In the genomic region with DNA sequence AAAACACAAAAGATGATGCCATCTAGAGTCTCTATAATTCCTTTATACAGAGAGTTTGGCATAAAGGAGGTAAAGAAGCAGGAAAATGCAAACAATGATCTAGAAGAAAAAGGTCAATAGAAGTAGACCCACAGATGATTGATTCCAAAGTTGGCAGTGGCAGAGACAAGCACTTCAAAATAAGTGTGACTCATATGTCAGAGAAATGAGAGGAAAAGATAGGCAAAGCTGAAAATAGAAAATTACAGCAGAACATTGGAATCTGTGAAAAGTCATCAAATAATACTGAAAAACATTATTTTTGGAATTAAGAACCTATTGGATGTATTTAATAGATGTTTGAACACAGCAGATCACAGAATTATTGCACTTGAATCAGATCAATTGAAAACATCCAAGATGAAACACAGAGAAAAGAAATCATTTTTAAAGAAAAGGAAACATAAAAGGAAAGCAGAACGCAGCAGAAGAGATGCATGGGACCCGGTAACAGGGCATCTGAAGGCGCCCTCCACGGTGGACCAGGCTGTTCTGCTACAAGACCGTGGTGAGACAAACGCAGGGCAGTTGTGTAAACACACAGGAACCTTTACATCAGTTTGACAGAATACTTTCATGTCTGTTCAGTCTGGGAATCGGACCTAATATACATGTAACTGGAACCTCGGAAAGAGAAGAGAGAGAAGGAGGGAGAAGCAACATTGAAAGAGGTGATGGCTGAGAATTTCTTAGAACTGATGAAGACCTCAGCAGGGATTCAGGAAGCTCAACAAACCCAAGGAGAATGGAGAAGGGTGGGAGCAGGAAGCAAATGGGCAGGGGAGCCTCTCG, we compare ENCODE assay signal across 21 cellular contexts.
DNase-seq lines count a peak whose midpoint lies in the region; ATAC-seq, FAIRE-seq and TF ChIP-seq lines count a peak whose summit lies in the region.
"Had no signal": no experiment of that assay in that cellular context is flagged by ENCODE, and none has a peak within 500 bp of the region (broad histone marks: within the 10 kb centered on the region; RNA-seq: fewer than 3 reads in every experiment).

No MANE protein-coding gene starts in this region.

- H3K27me3 ChIP-seq in HepG2 (ENCODE audit: control insufficient read depth in 1 of 2, insufficient read depth in 2 of 2, low read length in 2 of 2) (peaks cover 23 to 97% of the 10 kb centered on the region in 2 experiments), right lobe of liver (no peaks in the 10 kb centered on the region)
- H3K27me3 ChIP-seq: BLaER1 had no signal

- no TSS peak for BruUV-seq in HepG2 (replicated peaks; lab: Mats Ljungman, UMichigan)

- WGBS in HepG2 (ENCODE audit: low lambda C conversion rate), result 4% methylated on average over 9 of the region's 9 CpGs
- WGBS in right lobe of liver (ENCODE audit: insufficient coverage, low coverage, low lambda C conversion rate, missing lambda C conversion rate), result 82% methylated on average over 8 of the region's 9 CpGs

- H3K36me3 ChIP-seq in HepG2 (replicated peaks in 1 of 2; ENCODE audit: control insufficient read depth in 1 of 2, insufficient read depth in 2 of 2, low read length in 2 of 2), result no peaks in the 10 kb centered on the region
- no peaks in the 10 kb centered on the region for H3K36me3 ChIP-seq in right lobe of liver
- H3K36me3 ChIP-seq: BLaER1 had no signal

- H2AFZ ChIP-seq in HepG2 (ENCODE audit: low read length), result no peak overlapping the region
- H2AFZ ChIP-seq: GM23338 had no signal

- H3K36me3 Mint-ChIP-seq in brain (peaks cover 5% of the 10 kb centered on the region), nephron (ENCODE audit: low read depth) (peaks cover 9% of the 10 kb centered on the region)
- H3K36me3 Mint-ChIP-seq: CD14-positive monocyte had no signal

- ATAC-seq in HepG2 (no peak), right lobe of liver (no peak), HG02610 (IDR thresholded peaks at IDR 0.05; ENCODE audit: unreplicated experiment) (no peak), GM19351 (IDR thresholded peaks at IDR 0.05; ENCODE audit: unreplicated experiment) (no peak)
- ATAC-seq in stimulated activated naive CD8-positive, alpha-beta T cell treated with anti-CD3 and anti-CD28 coated beads, Interleukin-15, amount 100 ng/mL, for 72 hours, result no peak
- ATAC-seq: GM23338 had no signal

- H3K4me2 ChIP-seq in HepG2 (ENCODE audit: low read depth, low read length), result no peak overlapping the region
- H3K4me2 ChIP-seq: BLaER1, GM23338 had no signal

- H3K9me3 Mint-ChIP-seq in brain (peaks cover 13 to 28% (median 22%) of the 10 kb centered on the region in 5 experiments), nephron (peaks cover 22% of the 10 kb centered on the region)
- peaks cover 10 to 27% of the 10 kb centered on the region in 2 donors for H3K9me3 Mint-ChIP-seq in stimulated activated naive CD8-positive, alpha-beta T cell treated with anti-CD3 and anti-CD28 coated beads, Interleukin-15, amount 100 ng/mL, for 72 hours

- no peak for FAIRE-seq in HepG2 (lab: Jason Lieb, UNC)
- FAIRE-seq: G401.6, GM12891, H54 had no signal

- no peak for DNase-seq in HepG2 (ENCODE audit: low spot score)
- DNase-seq in right lobe of liver, result no peak
- DNase-seq in stimulated activated naive CD8-positive, alpha-beta T cell treated with anti-CD3 and anti-CD28 coated beads, Interleukin-15, amount 100 ng/mL, for 72 hours, result no peak
- no peak for DNase-seq in DMS153 treated with DMSO at 0.1 percent for 48 hours (lab: John Stamatoyannopoulos, UW; ENCODE audit: unreplicated experiment)
- DNase-seq: Calu3; CD4-positive, alpha-beta memory T cell; DMS53; DND-41; HCEC 1CT; HFFc6 had no signal

- no peak for TF ChIP-seq RAD21 in HepG2 (CRISPR knock-in tag; IDR thresholded peaks at IDR 0.05)

- in situ Hi-C loops in HepG2 (cut with HindIII; ENCODE audit: extremely low pct_ligation_motif_present, low pct_unique_long_range_greater_than_20kb), result no loop called here

- no peak overlapping the region for H3K9ac ChIP-seq in HepG2 (ENCODE audit: insufficient read depth, low read depth, low read length)
- H3K9ac ChIP-seq: BLaER1 had no signal

- intact Hi-C loops in HepG2 (cut with micrococcal nuclease; ENCODE audit: unreplicated experiment), result no loop called here
- intact Hi-C loops in right lobe of liver (cut with DNase I), result no loop called here

- H3K79me2 ChIP-seq in HepG2 (ENCODE audit: insufficient read depth, low read length), result no peaks in the 10 kb centered on the region

- H3K27ac Mint-ChIP-seq in brain, result peak overlapping the region in 3 of 5 experiments; percentile 14 to 31 (median 23)
- peak overlapping the region in 2 of 3 experiments; percentile 3 to 47 for H3K27ac Mint-ChIP-seq in nephron
- peak overlapping the region in 1 of 2 donors; percentile 15 for H3K27ac Mint-ChIP-seq in stimulated activated naive CD8-positive, alpha-beta T cell treated with anti-CD3 and anti-CD28 coated beads, Interleukin-15, amount 100 ng/mL, for 72 hours
- H3K27ac Mint-ChIP-seq: CD14-positive monocyte, GM23338, HFFc6 had no signal

- H3K4me3 Mint-ChIP-seq in brain (no peak overlapping the region), nephron (no peak overlapping the region)
- no peak overlapping the region for H3K4me3 Mint-ChIP-seq in stimulated activated naive CD8-positive, alpha-beta T cell treated with anti-CD3 and anti-CD28 coated beads, Interleukin-15, amount 100 ng/mL, for 72 hours
- H3K4me3 Mint-ChIP-seq: CD14-positive monocyte; CD4-positive, alpha-beta memory T cell; GM23338; HFFc6 had no signal

- POLR2A ChIA-PET in HepG2 (lab: Yijun Ruan, JAX), result no interaction called here

- TF ChIP-seq CTCF in HepG2 (CRISPR knock-in tag; IDR thresholded peaks at IDR 0.05) (no peak), right lobe of liver (IDR thresholded peaks at IDR 0.05) (no peak), brain (conservative IDR thresholded peaks at IDR 0.05) (no peak), nephron (IDR thresholded peaks at IDR 0.05; ENCODE audit: unreplicated experiment in 3 of 3) (no peak)

- peaks cover 13% of the 10 kb centered on the region for H3K4me1 Mint-ChIP-seq in brain
- peaks cover 33% of the 10 kb centered on the region for H3K4me1 Mint-ChIP-seq in nephron
- H3K4me1 Mint-ChIP-seq in stimulated activated naive CD8-positive, alpha-beta T cell treated with anti-CD3 and anti-CD28 coated beads, Interleukin-15, amount 100 ng/mL, for 72 hours, result no peaks in the 10 kb centered on the region
- H3K4me1 Mint-ChIP-seq: CD14-positive monocyte; CD4-positive, alpha-beta memory T cell had no signal

- H3K27me3 Mint-ChIP-seq in brain, result peaks cover 6% of the 10 kb centered on the region
- peaks cover 14% of the 10 kb centered on the region for H3K27me3 Mint-ChIP-seq in nephron (ENCODE audit: low read depth)
- H3K27me3 Mint-ChIP-seq in stimulated activated naive CD8-positive, alpha-beta T cell treated with anti-CD3 and anti-CD28 coated beads, Interleukin-15, amount 100 ng/mL, for 72 hours, result no peaks in the 10 kb centered on the region

- CTCF ChIA-PET in HepG2 (lab: Yijun Ruan, JAX; ENCODE audit: low intra/inter-chr PET ratio, low total read pairs), result no interaction called here

- H3K27ac ChIP-seq in HepG2 (ENCODE audit: extremely low read length, insufficient read depth, low read length) (no peak overlapping the region), right lobe of liver (no peak overlapping the region)
- H3K27ac ChIP-seq: 22Rv1, BLaER1 had no signal

- H3K4me1 ChIP-seq in HepG2 (ENCODE audit: insufficient read depth, low read length) (no peaks in the 10 kb centered on the region), right lobe of liver (no peaks in the 10 kb centered on the region)

- H3K9me3 ChIP-seq in HepG2 (ENCODE audit: low read length) (peaks cover 4% of the 10 kb centered on the region; the same call in 1 of the 2 replicates), right lobe of liver (no peaks in the 10 kb centered on the region)

- no peak for TF ChIP-seq EP300 in HepG2 (IDR thresholded peaks at IDR 0.05; ENCODE audit: low read depth in 2 of 2, low read length in 2 of 2)
- no peak for TF ChIP-seq EP300 in HepG2 (CRISPR knock-in tag; IDR thresholded peaks at IDR 0.05; ENCODE audit: borderline replicate concordance)

- TF ChIP-seq POLR2A in HepG2 (IDR thresholded peaks at IDR 0.05; ENCODE audit: insufficient read depth in 1 of 2, low read depth in 2 of 2, low read length in 2 of 2) (no peak), right lobe of liver (IDR thresholded peaks at IDR 0.05) (no peak)

- no peak overlapping the region for H3K4me3 ChIP-seq in HepG2 (replicated peaks in 1 of 3; ENCODE audit: insufficient read depth in 1 of 3, low read depth in 2 of 3, low read length in 3 of 3)
- no peak overlapping the region for H3K4me3 ChIP-seq in right lobe of liver
- H3K4me3 ChIP-seq: BLaER1, GM23338 had no signal

- no peaks in the 10 kb centered on the region for H4K20me1 ChIP-seq in HepG2 (ENCODE audit: insufficient read depth, low read length)

TF ChIP-seq in HepG2, 621 proteins besides CTCF, POLR2A, EP300 and RAD21:
- TF ChIP-seq, protein P1, sequence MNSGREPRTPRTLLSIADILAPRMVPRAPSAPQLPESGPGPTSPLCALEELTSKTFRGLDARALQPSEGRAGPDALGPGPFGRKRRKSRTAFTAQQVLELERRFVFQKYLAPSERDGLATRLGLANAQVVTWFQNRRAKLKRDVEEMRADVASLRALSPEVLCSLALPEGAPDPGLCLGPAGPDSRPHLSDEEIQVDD (CRISPR knock-in tag; IDR thresholded peaks at IDR 0.05; ENCODE audit: borderline replicate concordance), result no peak
- no peak for TF ChIP-seq ZBTB21 (CRISPR knock-in tag; IDR thresholded peaks at IDR 0.05)
- TF ChIP-seq ZNF34 (CRISPR knock-in tag; IDR thresholded peaks at IDR 0.05; ENCODE audit: borderline replicate concordance), result no peak
- TF ChIP-seq ZFP36L2 (CRISPR knock-in tag; IDR thresholded peaks at IDR 0.05), result no peak
- peak; percentile 100 for TF ChIP-seq ZNF709 (CRISPR knock-in tag; IDR thresholded peaks at IDR 0.05)
- TF ChIP-seq SRSF4 (IDR thresholded peaks at IDR 0.05; ENCODE audit: low read depth, low read length, poor library complexity, severe bottlenecking), result no peak
- TF ChIP-seq SNAI1 (CRISPR knock-in tag; IDR thresholded peaks at IDR 0.05; ENCODE audit: borderline replicate concordance), result no peak
